Comparison of ENCODE assay signal across 17 cellular contexts in the genomic region with DNA sequence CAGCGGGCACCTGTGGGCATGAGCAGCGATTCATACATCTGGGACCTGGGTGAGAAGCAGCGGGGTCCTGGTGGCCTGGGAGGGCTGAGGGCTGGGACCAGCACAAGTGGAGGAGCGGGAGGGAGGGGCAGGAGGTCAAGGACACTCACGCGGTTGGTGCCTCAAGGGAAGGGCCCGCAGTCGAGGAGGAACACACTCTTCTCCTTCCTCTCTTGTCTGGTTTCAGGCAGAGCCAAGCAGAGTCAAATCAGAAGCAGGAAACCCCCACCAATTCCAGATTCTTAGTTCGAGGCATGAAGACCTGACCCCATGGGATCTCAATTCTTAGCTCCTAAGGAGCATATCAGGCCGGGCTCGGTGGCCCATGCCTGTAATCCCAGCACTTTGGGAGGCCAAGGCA. TPM values are rescaled to one million over a fixed set of nuclear protein-coding genes. Genes with fewer than 3 reads are reported as not detected.
"Had no signal": no experiment of that assay in that cellular context is flagged by ENCODE, and none has a peak within 500 bp of the region (broad histone marks: within the 10 kb centered on the region; RNA-seq: fewer than 3 reads in every experiment).

No MANE protein-coding gene starts in this region.

- H3K9me3 ChIP-seq: pancreas, SJCRH30 had no signal

- H3K9me3 Mint-ChIP-seq: activated naive CD4-positive, alpha-beta T cell treated with anti-CD3 and anti-CD28 coated beads, Interleukin-2, amount 10 ng/mL, durations not matched to agents 7 days and 5 days; neural crest cell; type B pancreatic cell had no signal

- H3K36me3 ChIP-seq: cardiac muscle cell, heart right ventricle, pancreas, SJCRH30 had no signal

- H3K4me3 Mint-ChIP-seq: activated naive CD4-positive, alpha-beta T cell treated with anti-CD3 and anti-CD28 coated beads, Interleukin-2, amount 10 ng/mL, durations not matched to agents 7 days and 5 days; neural crest cell; type B pancreatic cell had no signal

- H3K27ac Mint-ChIP-seq: type B pancreatic cell had no signal

- DNase-seq: activated CD4-positive, alpha-beta T cell treated with anti-CD3 and anti-CD28 coated beads, Interleukin-2, amount 50 U/mL, for 1 hour; activated naive CD4-positive, alpha-beta T cell treated with anti-CD3 and anti-CD28 coated beads, Interleukin-2, amount 10 ng/mL, durations not matched to agents 7 days and 5 days; activated T-cell treated with anti-CD3 and anti-CD28 coated beads, Interleukin-2, amount 50 U/mL, for 72 hours; foreskin melanocyte; heart right ventricle; pancreas; SJCRH30; stimulated activated CD4-positive, alpha-beta T cell treated with anti-CD3 and anti-CD28 coated beads, Interleukin-15, amount 100 ng/mL, for 24 hours; stimulated activated CD4-positive, alpha-beta T cell treated with anti-CD3 and anti-CD28 coated beads, Interleukin-4, amount 100 ng/mL, for 4 hours; SW 1271 had no signal

- H3K4me3 ChIP-seq: cardiac muscle cell, heart right ventricle, pancreas, SJCRH30 had no signal

- H3K4me1 ChIP-seq: pancreas had no signal

- H3K27ac ChIP-seq: cardiac muscle cell, pancreas, SJCRH30 had no signal

- H3K27me3 ChIP-seq: cardiac muscle cell, heart right ventricle, pancreas had no signal

- H3K36me3 Mint-ChIP-seq: activated naive CD4-positive, alpha-beta T cell treated with anti-CD3 and anti-CD28 coated beads, Interleukin-2, amount 10 ng/mL, durations not matched to agents 7 days and 5 days; type B pancreatic cell had no signal

RNA-seq across cellular contexts. Expression of a gene that starts 15.7 kb away (rescaled TPM):
- total RNA-seq: cardiac muscle cell, endothelial cell of umbilical vein, myocyte, neural crest cell, pancreas, renal cortical epithelial cell, SJCRH30, skeletal muscle tissue had no signal

RNA-seq across cellular contexts. Expression of a gene that starts 36.3 kb away (rescaled TPM):
- total RNA-seq: myocyte, renal cortical epithelial cell, SJCRH30 had no signal
